Comparison of ENCODE assay signal across 8 cellular contexts in genomic region chr2:236343400-236344161, GRCh38.
A peak's percentile ranks its signal among the peaks of the same experiment; 100 is the strongest.
DNase-seq lines count a peak whose midpoint lies in the region; ATAC-seq, FAIRE-seq and TF ChIP-seq lines count a peak whose summit lies in the region.

No MANE protein-coding gene starts in this region.

- TF ChIP-seq POLR2A in breast epithelium (IDR thresholded peaks at IDR 0.05) = no peak

- 37% methylated on average over 8 of the region's 10 CpGs for WGBS in SK-N-SH (ENCODE audit: low lambda C conversion rate)

- peak; percentile 86 for TF ChIP-seq CTCF in SK-N-SH (IDR thresholded peaks at IDR 0.05)
- TF ChIP-seq CTCF in breast epithelium (IDR thresholded peaks at IDR 0.05) = peak; percentile 28 to 79 (median 70)
- TF ChIP-seq CTCF in keratinocyte (optimal IDR thresholded peaks at IDR 0.05 in 1 of 3, IDR thresholded peaks at IDR 0.05 in 1 of 3, conservative IDR thresholded peaks at IDR 0.05 in 1 of 3; ENCODE audit: extremely low read depth in 1 of 3, insufficient read depth in 2 of 3, low read length in 3 of 3) = peak; percentile 57 to 76 (median 74)

- H3K27me3 ChIP-seq in MG63 (no peaks in the 10 kb centered on the region), SK-N-SH (ENCODE audit: insufficient read depth) (no peaks in the 10 kb centered on the region), breast epithelium (no peaks in the 10 kb centered on the region), keratinocyte (ENCODE audit: control insufficient read depth, extremely low read depth, insufficient read depth, low read length) (no peaks in the 10 kb centered on the region)

- TF ChIP-seq EP300 in SK-N-SH (IDR thresholded peaks at IDR 0.05; ENCODE audit: borderline replicate concordance in 1 of 2, low read depth in 1 of 2, low read length in 1 of 2) = no peak

- peak; percentile 60 for TF ChIP-seq RAD21 in SK-N-SH (IDR thresholded peaks at IDR 0.05; ENCODE audit: low read length)

- H3K4me3 ChIP-seq in MG63 (no peak overlapping the region), SK-N-SH (ENCODE audit: low read depth in 2 of 2, low read length in 1 of 2) (no peak overlapping the region), breast epithelium (no peak overlapping the region), keratinocyte (ENCODE audit: control insufficient read depth in 2 of 3, extremely low read depth in 1 of 3, insufficient read depth in 2 of 3, low read depth in 1 of 3, low read length in 3 of 3) (no peak overlapping the region)

- peak; percentile 68 for DNase-seq in activated CD8-positive, alpha-beta memory T cell treated with anti-CD3 and anti-CD28 coated beads for 24 hours
- no peak for DNase-seq in activated CD8-positive, alpha-beta memory T cell treated with anti-CD3 and anti-CD28 coated beads, Interleukin-2, amount 50 U/mL, for 48 hours
- DNase-seq in MG63 (peak; percentile 41), SK-N-SH (peak; percentile 73), breast epithelium (ENCODE audit: low spot score in 2 of 2) (peak in 1 of 2 donors; percentile 53), keratinocyte (ENCODE audit: low read depth, low spot score) (peak; percentile 53)
- DNase-seq in stimulated activated CD4-positive, alpha-beta T cell treated with anti-CD3 and anti-CD28 coated beads, Interleukin-2, amount 100 ng/mL, for 48 hours = peak; percentile 29 to 34

- no peak overlapping the region for H3K4me2 ChIP-seq in SK-N-SH
- no peak overlapping the region for H3K4me2 ChIP-seq in keratinocyte (ENCODE audit: control insufficient read depth, extremely low read depth, insufficient read depth, low read depth, low read length)

- intact Hi-C loops in breast epithelium (cut with DNase I; ENCODE audit: low total_unique reads) = loop anchor here (5.0 kb wide), 1 partner anchor 1126 kb away; no protein-coding TSS in a partner anchor

- H3K9me2 ChIP-seq in SK-N-SH = no peaks in the 10 kb centered on the region

- H3F3A ChIP-seq in SK-N-SH (replicated peaks; ENCODE audit: insufficient read depth) = no peaks in the 10 kb centered on the region

- no peaks in the 10 kb centered on the region for H3K79me2 ChIP-seq in SK-N-SH (ENCODE audit: insufficient read depth)
- H3K79me2 ChIP-seq in keratinocyte (ENCODE audit: control insufficient read depth, insufficient read depth, low read length) = no peaks in the 10 kb centered on the region

- no peaks in the 10 kb centered on the region for H3K36me3 ChIP-seq in MG63
- no peaks in the 10 kb centered on the region for H3K36me3 ChIP-seq in SK-N-SH (replicated peaks in 1 of 2; ENCODE audit: control insufficient read depth in 1 of 2, insufficient read depth in 2 of 2, low read length in 1 of 2)
- H3K36me3 ChIP-seq in breast epithelium = no peaks in the 10 kb centered on the region
- H3K36me3 ChIP-seq in keratinocyte (ENCODE audit: control insufficient read depth in 2 of 2, extremely low read depth in 1 of 2, insufficient read depth in 2 of 2, low read length in 2 of 2) = no peaks in the 10 kb centered on the region

- peak; percentile 39 for FAIRE-seq in keratinocyte (lab: Jason Lieb, UNC)

- no peaks in the 10 kb centered on the region for H3K9me3 ChIP-seq in MG63
- H3K9me3 ChIP-seq in SK-N-SH = no peaks in the 10 kb centered on the region
- H3K9me3 ChIP-seq in breast epithelium = no peaks in the 10 kb centered on the region
- H3K9me3 ChIP-seq in keratinocyte (ENCODE audit: control insufficient read depth, low read depth, low read length) = no peaks in the 10 kb centered on the region

- H2AFZ ChIP-seq in SK-N-SH (ENCODE audit: low read depth) = no peak overlapping the region
- H2AFZ ChIP-seq in keratinocyte (ENCODE audit: control insufficient read depth, low read length) = no peak overlapping the region

- H3K9me1 ChIP-seq in keratinocyte (ENCODE audit: control insufficient read depth, extremely low read depth, insufficient read depth, low read length) = no peaks in the 10 kb centered on the region

- no peak overlapping the region for H3K9ac ChIP-seq in SK-N-SH
- H3K9ac ChIP-seq in keratinocyte (ENCODE audit: control insufficient read depth, extremely low read depth, insufficient read depth, low read length) = no peak overlapping the region

- POLR2A ChIA-PET in SK-N-SH (lab: Yijun Ruan, JAX) = no interaction called here

- ATAC-seq in GM21381 (IDR thresholded peaks at IDR 0.05; ENCODE audit: unreplicated experiment) = no peak

- H3K4me1 ChIP-seq in SK-N-SH (ENCODE audit: control insufficient read depth in 1 of 2, insufficient read depth in 2 of 2, low read depth in 1 of 2, low read length in 1 of 2) (no peaks in the 10 kb centered on the region), breast epithelium (no peaks in the 10 kb centered on the region), keratinocyte (ENCODE audit: control insufficient read depth, extremely low read depth, insufficient read depth, low read length) (no peaks in the 10 kb centered on the region)

- H4K20me1 ChIP-seq in SK-N-SH (ENCODE audit: insufficient read depth) (no peaks in the 10 kb centered on the region), keratinocyte (ENCODE audit: control insufficient read depth, extremely low read depth, insufficient read depth, low read length) (no peaks in the 10 kb centered on the region)

- CTCF ChIA-PET in SK-N-SH (lab: Yijun Ruan, JAX) = interaction anchor here (0.6 to 2.1 kb wide), 15 partner anchors 9 to 1228 kb away, joined by 3 to 30 read pairs (median 5); no protein-coding TSS in a partner anchor

- H3K27ac ChIP-seq in SK-N-SH (ENCODE audit: low read depth in 2 of 2, low read length in 1 of 2) = no peak overlapping the region
- H3K27ac ChIP-seq in breast epithelium = no peak overlapping the region
- H3K27ac ChIP-seq in keratinocyte (ENCODE audit: control insufficient read depth, insufficient read depth, low read length) = no peak overlapping the region

- dilution Hi-C loops in keratinocyte (cut with MboI; ENCODE audit: extremely low pct_ligation_motif_present, low sequenced_read_pairs) = no loop called here

TF ChIP-seq in SK-N-SH, 30 proteins besides CTCF, POLR2A, EP300 and RAD21:
- TF ChIP-seq NFIC (IDR thresholded peaks at IDR 0.05; ENCODE audit: borderline replicate concordance) (no peak), SMC3 (IDR thresholded peaks at IDR 0.05; ENCODE audit: low read depth, low read length) (peak; percentile 64)
